ENCODE assay signal across 8 cellular contexts in the genomic region with DNA sequence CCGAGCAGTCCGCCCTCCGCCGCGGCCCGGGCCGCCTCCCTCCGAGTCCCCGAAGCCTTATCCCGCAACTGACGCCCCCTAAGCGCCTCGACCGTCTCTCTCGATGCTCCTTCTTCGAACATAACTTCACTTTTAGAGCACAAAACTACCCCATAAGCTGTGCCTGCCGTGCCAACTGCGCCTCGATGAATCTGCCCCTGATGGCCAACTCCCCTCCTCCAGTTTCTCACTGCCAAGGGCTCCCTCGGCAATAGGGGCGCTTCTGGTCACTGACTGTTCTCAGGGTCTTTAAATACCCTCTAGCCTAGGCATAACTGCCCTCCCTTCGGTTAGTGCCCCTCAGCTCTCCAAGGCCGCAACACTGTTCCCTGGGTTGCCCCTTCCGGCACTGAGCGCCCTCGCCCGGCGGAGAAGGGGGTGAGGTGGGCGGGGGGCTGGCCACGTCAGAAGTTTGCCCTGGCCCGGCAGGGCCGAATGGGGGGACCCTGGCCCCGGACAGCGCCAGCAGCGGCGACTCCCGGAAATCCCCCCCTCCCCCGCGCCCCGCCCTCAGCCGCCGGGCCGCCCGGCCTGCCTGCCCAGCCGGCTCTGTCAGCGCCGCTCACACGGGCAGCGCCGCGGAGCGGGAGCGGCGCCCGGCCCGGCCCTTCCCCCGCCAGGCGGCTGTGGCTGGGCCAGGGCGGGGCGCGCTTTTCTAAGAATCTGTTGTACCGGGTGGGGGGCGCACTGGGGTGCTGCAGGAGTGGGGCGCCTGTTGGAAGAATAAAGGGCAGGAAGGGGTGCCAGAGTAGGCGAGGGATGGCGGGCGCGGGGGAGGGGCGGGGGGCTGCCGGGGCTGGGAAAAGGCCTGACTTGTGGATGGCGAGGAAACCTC. TPM values are rescaled to one million over a fixed set of nuclear protein-coding genes. Genes with fewer than 3 reads are reported as not detected.
A peak's percentile ranks its signal among the peaks of the same experiment; 100 is the strongest.
DNase-seq lines count a peak whose midpoint lies in the region; ATAC-seq and TF ChIP-seq lines count a peak whose summit lies in the region.

No MANE protein-coding gene starts in this region.

- TF ChIP-seq POLR2A in GM10847 (IDR thresholded peaks at IDR 0.05; ENCODE audit: extremely low read depth, insufficient read length) (peak; percentile 40), heart left ventricle (IDR thresholded peaks at IDR 0.05) (no peak), ovary (IDR thresholded peaks at IDR 0.05) (no peak)

- WGBS in heart left ventricle, 4 donors: 0 to 2% (median 1%) methylated on average over 36 to 71 of the region's 71 CpGs
- WGBS in ovary, 3 donors: 1% methylated on average over 36 to 71 of the region's 71 CpGs

- peak; percentile 65 for DNase-seq in OCI-LY7 (ENCODE audit: low spot score)
- DNase-seq in activated naive CD8-positive, alpha-beta T cell treated with anti-CD3 and anti-CD28 coated beads, Interleukin-2, amount 50 U/mL, for 24 hours: peak; percentile 67
- peak; percentile 83 to 89 (median 84) for DNase-seq in heart left ventricle
- peak; percentile 75 to 88 (median 86) for DNase-seq in ovary
- no peak for DNase-seq in NCI-H1048 (lab: John Stamatoyannopoulos, UW)

- CTCF ChIA-PET in OCI-LY7 (lab: Charles Lee; ENCODE audit: unreplicated experiment): interaction anchor here (1.2 kb wide), 1 partner anchor 11 kb away, joined by 3 read pairs; no protein-coding TSS in a partner anchor

- H3K36me3 ChIP-seq in OCI-LY7 (ENCODE audit: insufficient read depth, low read length) (no peaks in the 10 kb centered on the region), heart left ventricle (no peaks in the 10 kb centered on the region), ovary (no peaks in the 10 kb centered on the region)

- H3K4me3 ChIP-seq in OCI-LY7 (ENCODE audit: low read depth, low read length, poor library complexity, severe bottlenecking) (peak overlapping the region; percentile 74), heart left ventricle (peak overlapping the region; percentile 51 to 95 (median 74)), ovary (peak overlapping the region; percentile 79)

- ATAC-seq in HG02884 (IDR thresholded peaks at IDR 0.05; ENCODE audit: unreplicated experiment) (peak; percentile 19), heart left ventricle (peak; percentile 50 to 66 (median 63))
- no peak for ATAC-seq in activated naive CD8-positive, alpha-beta T cell treated with anti-CD3 and anti-CD28 coated beads, Interleukin-2, amount 50 U/mL, for 24 hours

- no peaks in the 10 kb centered on the region for H4K20me1 ChIP-seq in OCI-LY7 (ENCODE audit: insufficient read depth, low read length)

- H2AFZ ChIP-seq in OCI-LY7 (ENCODE audit: low read length): peak overlapping the region; percentile 77

- H3K4me1 Mint-ChIP-seq in activated naive CD8-positive, alpha-beta T cell treated with anti-CD3 and anti-CD28 coated beads, Interleukin-2, amount 50 U/mL, for 24 hours: peaks cover 80% of the 10 kb centered on the region

- H3K9me3 ChIP-seq in OCI-LY7 (ENCODE audit: low read length) (no peaks in the 10 kb centered on the region), heart left ventricle (no peaks in the 10 kb centered on the region), ovary (no peaks in the 10 kb centered on the region)

- TF ChIP-seq EP300 in ovary (IDR thresholded peaks at IDR 0.05): no peak

- POLR2A ChIA-PET in OCI-LY7 (lab: Charles Lee): interaction anchor here (0.8 to 3.4 kb wide), 4 partner anchors 14 to 99 kb away, joined by 3 to 21 read pairs (median 4); partner anchors contain the start of genes ESPL1 and ITGB7

- H3K9me2 ChIP-seq in OCI-LY7 (ENCODE audit: insufficient read depth, low read length): no peaks in the 10 kb centered on the region

- H3K27me3 Mint-ChIP-seq in activated naive CD8-positive, alpha-beta T cell treated with anti-CD3 and anti-CD28 coated beads, Interleukin-2, amount 50 U/mL, for 24 hours: no peaks in the 10 kb centered on the region

- H3K27me3 ChIP-seq in heart left ventricle (no peaks in the 10 kb centered on the region), ovary (no peaks in the 10 kb centered on the region)

- H3K36me3 Mint-ChIP-seq in activated naive CD8-positive, alpha-beta T cell treated with anti-CD3 and anti-CD28 coated beads, Interleukin-2, amount 50 U/mL, for 24 hours (ENCODE audit: low read depth): peaks cover 3% of the 10 kb centered on the region

- peaks cover 66% of the 10 kb centered on the region for H3K4me1 ChIP-seq in OCI-LY7 (ENCODE audit: insufficient read depth, low read length, poor library complexity, severe bottlenecking)
- H3K4me1 ChIP-seq in heart left ventricle: peaks cover 6 to 76% (median 52%) of the 10 kb centered on the region in 12 donors
- peaks cover 17% of the 10 kb centered on the region for H3K4me1 ChIP-seq in ovary (ENCODE audit: insufficient read depth)

- peak overlapping the region; percentile 98 for H3K27ac ChIP-seq in 22Rv1
- peak overlapping the region; percentile 90 for H3K27ac ChIP-seq in OCI-LY7 (ENCODE audit: low read depth, low read length, poor library complexity, severe bottlenecking)
- H3K27ac ChIP-seq in heart left ventricle: peak overlapping the region; percentile 96 to 100 (median 100)
- H3K27ac ChIP-seq in ovary: peak overlapping the region; percentile 83 to 99

- H3K79me2 ChIP-seq in OCI-LY7 (ENCODE audit: insufficient read depth, low read depth, low read length): no peaks in the 10 kb centered on the region

- H3K9me3 Mint-ChIP-seq in activated naive CD8-positive, alpha-beta T cell treated with anti-CD3 and anti-CD28 coated beads, Interleukin-2, amount 50 U/mL, for 24 hours: no peaks in the 10 kb centered on the region

- peak overlapping the region; percentile 96 for H3K4me2 ChIP-seq in OCI-LY7 (ENCODE audit: low read length)

- BruUV-seq in OCI-LY7 (replicated peaks; lab: Mats Ljungman, UMichigan): no TSS peak

- TF ChIP-seq CTCF in 22Rv1 (IDR thresholded peaks at IDR 0.05) (peak; percentile 71), OCI-LY7 (conservative IDR thresholded peaks at IDR 0.05; ENCODE audit: low read length) (peak; percentile 74), heart left ventricle (IDR thresholded peaks at IDR 0.05) (peak in 6 of 12 donors; percentile 12 to 44 (median 40)), ovary (IDR thresholded peaks at IDR 0.05) (peak in 2 of 3 donors; percentile 17 to 25)

- peak overlapping the region; percentile 84 for H3K27ac Mint-ChIP-seq in activated naive CD8-positive, alpha-beta T cell treated with anti-CD3 and anti-CD28 coated beads, Interleukin-2, amount 50 U/mL, for 24 hours

- intact Hi-C loops in OCI-LY7 (cut with micrococcal nuclease; ENCODE audit: unreplicated experiment): loop anchor here (1.0 to 2.0 kb wide), 3 partner anchors 31 to 47 kb away; partner anchors contain the start of genes CSAD, ESPL1 and ZNF740
- intact Hi-C loops in heart left ventricle (cut with DNase I): loop anchor here in 9 of 10 donors (1.0 to 5.0 kb wide), 6 partner anchors 29 to 46 kb away; partner anchors contain the start of genes CSAD (in 1 of the 9), ESPL1 (in 1 of the 9) and ZNF740 (in 1 of the 9)
- intact Hi-C loops in ovary (cut with DNase I): no loop called here

- peak overlapping the region; percentile 87 for H3K4me3 Mint-ChIP-seq in activated naive CD8-positive, alpha-beta T cell treated with anti-CD3 and anti-CD28 coated beads, Interleukin-2, amount 50 U/mL, for 24 hours

RNA-seq across cellular contexts. Expression of gene RARG, which starts 10.6 kb away (rescaled TPM):
- total RNA-seq in OCI-LY7 (2014; rRNA removed; shearing (Covaris generic)): 1.4 and 7.0 TPM in 2 replicates
- 5.1 and 8.4 TPM in 2 replicates for total RNA-seq in OCI-LY7 (2022)
- 10 to 100 TPM in 7 of 9 donors, 1 to 10 TPM in 2; 6.4 to 22.5 (median 16.0) TPM for total RNA-seq in heart left ventricle
- polyA plus RNA-seq in heart left ventricle: 10 to 100 TPM in 1 of 2 donors, 1 to 10 TPM in 1; 7.4 to 10.2 TPM
- total RNA-seq in ovary: 10 to 100 TPM in 6 of 7 donors, 1 to 10 TPM in 1; 8.7 to 37.0 (median 31.7) TPM
- polyA plus RNA-seq in ovary: 10 to 100 TPM; 18.8 to 22.0 TPM

RNA-seq across cellular contexts. Expression of gene ITGB7, which starts 14.4 kb away (rescaled TPM):
- total RNA-seq in OCI-LY7 (2014; rRNA removed; shearing (Covaris generic)): 48.6 and 51.7 TPM in 2 replicates
- 153 and 207 TPM in 2 replicates for total RNA-seq in OCI-LY7 (2022)
- total RNA-seq in heart left ventricle: 10 to 100 TPM in 1 of 9 donors, 1 to 10 TPM in 5, under 1 TPM in 3; 0.12 to 11.6 (median 1.4) TPM
- polyA plus RNA-seq in heart left ventricle: under 1 TPM; 0.50 to 0.75 TPM
- 1 to 10 TPM in 6 of 7 donors, under 1 TPM in 1; 0.96 to 2.9 (median 1.7) TPM for total RNA-seq in ovary
- 1 to 10 TPM in 1 of 2 donors, under 1 TPM in 1; 0.45 to 3.1 TPM for polyA plus RNA-seq in ovary

RNA-seq across cellular contexts. Expression of gene CSAD, which starts 40.7 kb away (rescaled TPM):
- total RNA-seq in OCI-LY7 (2014; rRNA removed; shearing (Covaris generic)): 18.9 and 25.8 TPM in 2 replicates
- 26.9 and 32.0 TPM in 2 replicates for total RNA-seq in OCI-LY7 (2022)
- 10 to 100 TPM in 4 of 9 donors, 1 to 10 TPM in 5; 4.3 to 14.8 (median 8.2) TPM for total RNA-seq in heart left ventricle
- 10 to 100 TPM in 1 of 2 donors, 1 to 10 TPM in 1; 4.6 to 26.5 TPM for polyA plus RNA-seq in heart left ventricle
- 10 to 100 TPM; 24.4 to 36.0 (median 28.0) TPM for total RNA-seq in ovary
- polyA plus RNA-seq in ovary: 10 to 100 TPM; 19.8 to 29.5 TPM

RNA-seq across cellular contexts. Expression of gene ZNF740, which starts 40.9 kb away (rescaled TPM):
- total RNA-seq in OCI-LY7 (2014; rRNA removed; shearing (Covaris generic)): 26.1 and 31.6 TPM in 2 replicates
- 58.2 and 66.5 TPM in 2 replicates for total RNA-seq in OCI-LY7 (2022)
- 10 to 100 TPM in 7 of 9 donors, 1 to 10 TPM in 2; 4.8 to 27.4 (median 18.7) TPM for total RNA-seq in heart left ventricle
- 1 to 10 TPM; 6.1 to 6.7 TPM for polyA plus RNA-seq in heart left ventricle
- total RNA-seq in ovary: 10 to 100 TPM in 6 of 7 donors, 1 to 10 TPM in 1; 9.7 to 56.9 (median 46.4) TPM
- 10 to 100 TPM; 14.6 to 23.6 TPM for polyA plus RNA-seq in ovary

RNA-seq across cellular contexts. Expression of gene ESPL1, which starts 46.7 kb away (rescaled TPM):
- total RNA-seq in OCI-LY7 (2014; rRNA removed; shearing (Covaris generic)): 77.4 and 78.2 TPM in 2 replicates
- total RNA-seq in OCI-LY7 (2022) (121 and 137 TPM in 2 replicates), heart left ventricle (1 to 10 TPM in 2 of 9 donors, under 1 TPM in 7; 0.06 to 6.1 (median 0.43) TPM), ovary (1 to 10 TPM in 1 of 7 donors, under 1 TPM in 6; 0.11 to 1.6 (median 0.24) TPM)
- polyA plus RNA-seq in heart left ventricle (under 1 TPM; 0.15 to 0.18 TPM), ovary (under 1 TPM; 0.37 to 0.40 TPM)

Comparison
In these comparisons a context has a peak if more than half of its experiments do, and no peak if none do; other contexts are left out.
1. intact Hi-C loops: an anchor here in OCI-LY7 (1.0 to 2.0 kb wide) and heart left ventricle (1.0 to 5.0 kb wide); none called in ovary.